17 cellular contexts compared by ENCODE assay signal in the genomic region with DNA sequence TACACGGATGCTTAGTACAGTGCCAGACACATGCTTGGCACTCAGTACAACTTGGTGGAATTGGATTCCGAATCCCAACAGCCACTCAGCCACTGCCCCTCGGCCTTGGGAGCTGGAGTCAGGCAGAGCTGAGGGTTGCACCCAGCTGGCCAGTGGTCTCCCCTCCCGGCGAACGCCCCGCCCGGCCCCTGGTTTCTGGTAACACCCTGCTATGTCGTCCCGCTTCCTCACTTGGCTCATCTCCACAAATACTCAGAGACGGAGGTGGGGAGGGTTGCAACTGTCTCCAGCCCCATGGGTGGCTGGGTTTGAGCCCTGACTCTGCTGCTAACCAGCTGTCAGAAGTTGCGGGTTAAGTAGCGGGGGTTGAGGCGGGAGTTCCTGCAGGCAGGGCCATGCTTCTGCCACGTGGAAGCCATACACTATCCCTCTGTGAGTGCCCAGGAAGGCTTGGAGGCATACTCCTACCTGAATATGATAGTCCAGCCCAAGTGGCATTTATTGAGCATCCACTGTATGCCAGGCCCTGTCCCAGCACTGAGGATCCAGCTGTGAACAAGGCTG.
"Had no signal": no experiment of that assay in that cellular context is flagged by ENCODE, and none has a peak within 500 bp of the region (broad histone marks: within the 10 kb centered on the region; RNA-seq: fewer than 3 reads in every experiment).

No MANE protein-coding gene starts in this region.

- H3K4me3 ChIP-seq: colonic mucosa, hepatocyte, mucosa of descending colon, skin epidermis had no signal

- ATAC-seq: left colon, left ventricle myocardium superior, mucosa of descending colon, sciatic nerve had no signal

- H3K4me1 Mint-ChIP-seq: nephron had no signal

- H3K4me1 ChIP-seq: colonic mucosa, parathyroid adenoma had no signal

- H3K9ac ChIP-seq: parathyroid adenoma had no signal

- FAIRE-seq: endothelial cell of umbilical vein had no signal

- H3K4me2 ChIP-seq: hepatocyte had no signal

- H3K4me3 Mint-ChIP-seq: nephron had no signal

- H3K27ac Mint-ChIP-seq: nephron had no signal

- H2AFZ ChIP-seq: hepatocyte, parathyroid adenoma had no signal

- DNase-seq: colonic mucosa; dermis blood vessel endothelial cell; erythroblast; foreskin melanocyte; head of caudate nucleus; left colon; left ventricle myocardium superior; mucosa of descending colon; stimulated activated CD4-positive, alpha-beta T cell treated with anti-CD3 and anti-CD28 coated beads, Interleukin-2, amount 100 ng/mL, for 24 hours; stimulated activated naive CD4-positive, alpha-beta T cell treated with Interleukin-2 at 50 U/mL for 16 hours; trophoblast cell had no signal

- H3K79me2 ChIP-seq: hepatocyte, parathyroid adenoma had no signal

- H3K27me3 ChIP-seq: colonic mucosa had no signal

- H3K9me3 ChIP-seq: colonic mucosa, mucosa of descending colon had no signal

- H3K36me3 ChIP-seq: colonic mucosa had no signal

- H3K27ac ChIP-seq: colonic mucosa, hepatocyte, parathyroid adenoma, skin epidermis had no signal
